In the genomic region with DNA sequence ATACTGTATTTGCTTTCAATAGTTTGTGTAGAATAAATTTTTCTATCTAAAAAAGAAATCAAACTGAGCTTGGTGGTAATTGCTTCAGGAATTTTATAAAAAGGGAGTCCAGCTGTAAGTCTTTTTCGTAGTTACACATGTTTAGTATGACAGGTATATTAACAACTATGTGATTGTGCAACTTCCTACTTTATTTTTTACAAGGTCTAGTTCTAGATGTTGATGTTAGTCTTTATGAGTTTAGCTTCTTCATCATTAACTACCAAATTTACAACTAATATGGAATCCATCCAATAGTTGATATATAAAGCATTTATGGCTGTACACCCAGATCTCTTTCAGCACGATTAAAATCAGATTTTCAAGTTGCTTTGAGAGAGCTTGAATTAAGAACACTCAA, we compare ENCODE assay signal across 16 cellular contexts.
DNase-seq lines count a peak whose midpoint lies in the region; ATAC-seq and TF ChIP-seq lines count a peak whose summit lies in the region.
"Had no signal": no experiment of that assay in that cellular context is flagged by ENCODE, and none has a peak within 500 bp of the region (broad histone marks: within the 10 kb centered on the region; RNA-seq: fewer than 3 reads in every experiment).

No MANE protein-coding gene starts in this region.

- intact Hi-C loops in dorsolateral prefrontal cortex (cut with DNase I) (loop anchor here (10.0 kb wide), 2 partner anchors 679 to 949 kb away; no protein-coding TSS in a partner anchor), stomach (cut with DNase I; ENCODE audit: low total_unique reads) (no loop called here)

- DNase-seq in dorsolateral prefrontal cortex (no peak), stomach (no peak), SHP77 treated with DMSO at 0.1 percent for 48 hours (lab: John Stamatoyannopoulos, UW) (no peak)
- DNase-seq: ACHN; BE2C; C1 segment of cervical spinal cord; CD4-positive, CD25-positive, alpha-beta regulatory T cell; DMS153; DMS79; GDM1; HCEC 1CT had no signal

- peak overlapping the region; percentile 29; the same call in 1 of the 2 replicates for H3K27ac ChIP-seq in VCaP
- H3K27ac ChIP-seq in dorsolateral prefrontal cortex = peak overlapping the region in 33 of 59 donors; percentile 3 to 90 (median 52)
- no peak overlapping the region for H3K27ac ChIP-seq in stomach

- no peaks in the 10 kb centered on the region for H3K9me3 ChIP-seq in stomach
- H3K9me3 ChIP-seq: BE2C had no signal

- WGBS in stomach, 5 donors = 70 to 75% (median 73%) methylated on average over 2 of the region's 2 CpGs

- H3K4me3 ChIP-seq in dorsolateral prefrontal cortex = peak overlapping the region in 2 of 59 donors; percentile 20 to 25
- H3K4me3 ChIP-seq in stomach = no peak overlapping the region
- H3K4me3 ChIP-seq: GM23338 had no signal

- no peak for TF ChIP-seq CTCF in VCaP (conservative IDR thresholded peaks at IDR 0.05)
- no peak for TF ChIP-seq CTCF in dorsolateral prefrontal cortex (IDR thresholded peaks at IDR 0.05 in 54 of 56, conservative IDR thresholded peaks at IDR 0.05 in 2 of 56; ENCODE audit: low read depth in 1 of 56, partially characterized antibody in 56 of 56)
- TF ChIP-seq CTCF in stomach (IDR thresholded peaks at IDR 0.05) = no peak

- no peaks in the 10 kb centered on the region for H3K36me3 ChIP-seq in stomach
- H3K36me3 ChIP-seq: BE2C had no signal

- H3K27me3 ChIP-seq in dorsolateral prefrontal cortex = no peaks in the 10 kb centered on the region
- no peaks in the 10 kb centered on the region for H3K27me3 ChIP-seq in stomach
- H3K27me3 ChIP-seq: BE2C had no signal

- ATAC-seq in HG03565 (IDR thresholded peaks at IDR 0.05; ENCODE audit: unreplicated experiment) = no peak
- ATAC-seq in HG03095 (IDR thresholded peaks at IDR 0.05; ENCODE audit: unreplicated experiment) = no peak
- ATAC-seq: GM23338 had no signal

- no peak for TF ChIP-seq EP300 in Ishikawa (IDR thresholded peaks at IDR 0.05; ENCODE audit: borderline replicate concordance)
- TF ChIP-seq EP300 in stomach (IDR thresholded peaks at IDR 0.05) = no peak

- no peak for TF ChIP-seq RAD21 in Ishikawa (IDR thresholded peaks at IDR 0.05; ENCODE audit: low read depth)

- no peak for TF ChIP-seq POLR2A in stomach (IDR thresholded peaks at IDR 0.05)

- no peaks in the 10 kb centered on the region for H3K4me1 ChIP-seq in stomach

TF ChIP-seq in Ishikawa, 13 proteins besides CTCF, POLR2A, EP300 and RAD21:
- TF ChIP-seq TEAD4 (IDR thresholded peaks at IDR 0.05) (no peak), CREB1 (IDR thresholded peaks at IDR 0.05; ENCODE audit: low read depth) (no peak), TCF12 (IDR thresholded peaks at IDR 0.05; ENCODE audit: low read depth) (no peak), ZBTB7A (IDR thresholded peaks at IDR 0.05; ENCODE audit: low read depth) (no peak), CEBPB (IDR thresholded peaks at IDR 0.05) (peak; percentile 60)
- TF ChIP-seq, protein P1, sequence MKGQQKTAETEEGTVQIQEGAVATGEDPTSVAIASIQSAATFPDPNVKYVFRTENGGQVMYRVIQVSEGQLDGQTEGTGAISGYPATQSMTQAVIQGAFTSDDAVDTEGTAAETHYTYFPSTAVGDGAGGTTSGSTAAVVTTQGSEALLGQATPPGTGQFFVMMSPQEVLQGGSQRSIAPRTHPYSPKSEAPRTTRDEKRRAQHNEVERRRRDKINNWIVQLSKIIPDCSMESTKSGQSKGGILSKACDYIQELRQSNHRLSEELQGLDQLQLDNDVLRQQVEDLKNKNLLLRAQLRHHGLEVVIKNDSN (IDR thresholded peaks at IDR 0.05) = no peak

Comparison
In these comparisons a context has a peak if more than half of its experiments do, and no peak if none do; other contexts are left out.
1. H3K27ac ChIP-seq: peak in VCaP (single experiment) and dorsolateral prefrontal cortex (33 of 59); none in stomach (0 of 5).